Comparison of ENCODE assay signal across 1 cellular context in the genomic region with DNA sequence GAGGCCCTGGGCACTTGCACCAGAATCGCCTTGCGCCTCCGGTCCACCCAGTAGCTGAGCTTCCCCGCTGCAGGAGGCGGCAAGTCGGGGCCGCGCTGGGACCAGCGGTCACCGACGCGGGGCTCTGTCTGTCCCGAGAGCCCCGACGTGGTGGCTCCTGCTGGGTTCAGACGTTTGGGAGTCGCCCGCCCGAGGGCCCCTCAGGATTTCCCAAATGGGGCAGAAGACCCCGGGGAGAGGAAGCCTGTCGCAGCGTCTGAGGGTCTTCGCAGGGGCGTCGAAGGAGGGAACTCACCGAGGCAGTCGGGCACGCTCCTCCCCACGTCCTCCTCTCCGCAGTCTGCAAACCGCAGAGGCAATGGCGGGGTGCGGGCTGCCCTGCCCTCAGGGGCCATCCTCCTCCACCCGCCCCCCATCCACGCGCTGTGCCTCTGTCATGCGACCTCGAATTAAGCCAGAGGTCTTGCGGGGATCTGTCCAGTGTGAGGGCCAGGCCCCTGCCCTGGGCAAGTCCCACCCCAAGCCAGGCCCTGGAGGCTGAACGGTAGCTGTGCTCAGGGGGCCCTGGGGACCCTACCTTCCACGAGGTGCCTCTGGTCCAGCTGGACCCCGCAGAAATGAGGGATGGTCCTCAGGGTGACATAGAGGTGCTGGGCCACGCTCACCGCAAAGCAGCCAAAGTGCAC.
A peak's percentile ranks its signal among the peaks of the same experiment; 100 is the strongest.
TF ChIP-seq lines count a peak whose summit lies in the region.

No MANE protein-coding gene starts in this region.

TF ChIP-seq in K562, 482 proteins besides CTCF, POLR2A, EP300 and RAD21:
- TF ChIP-seq ZNF830 (CRISPR knock-in tag; IDR thresholded peaks at IDR 0.05) (no peak), NFRKB (IDR thresholded peaks at IDR 0.05; ENCODE audit: low read depth) (no peak), KAT7 (CRISPR knock-in tag; IDR thresholded peaks at IDR 0.05; ENCODE audit: borderline replicate concordance) (no peak), ESRRA (IDR thresholded peaks at IDR 0.05; ENCODE audit: borderline replicate concordance, low read depth) (no peak), ATF1 (CRISPR knock-in tag; IDR thresholded peaks at IDR 0.05) (no peak), ATF1 (tag; IDR thresholded peaks at IDR 0.05) (no peak), MCM2 (IDR thresholded peaks at IDR 0.05; ENCODE audit: low read depth) (no peak), L3MBTL2 (IDR thresholded peaks at IDR 0.05) (peak; percentile 76; the same call in 1 of the 2 replicates), ZNF444 (CRISPR knock-in tag; IDR thresholded peaks at IDR 0.05) (no peak), ZBTB7A (IDR thresholded peaks at IDR 0.05; ENCODE audit: borderline replicate concordance, control insufficient read depth, low read depth, low read length) (peak; percentile 42; the same call in 1 of the 2 replicates), MECOM (CRISPR knock-in tag; IDR thresholded peaks at IDR 0.05) (no peak), CBX3 (IDR thresholded peaks at IDR 0.05; ENCODE audit: borderline replicate concordance in 1 of 2, low read length in 2 of 2) (no peak), C11orf30 (IDR thresholded peaks at IDR 0.05; ENCODE audit: low read depth) (no peak), CREB1 (IDR thresholded peaks at IDR 0.05) (no peak), CREB1 (CRISPR knock-in tag; IDR thresholded peaks at IDR 0.05) (0 out of 2 replicates have a peak, but pooled peaks have one; percentile 23), HNRNPLL (IDR thresholded peaks at IDR 0.05; ENCODE audit: low read depth, low read length, poor library complexity, severe bottlenecking) (no peak), SMAD2 (IDR thresholded peaks at IDR 0.05; ENCODE audit: low read depth, low read length) (no peak), NR4A1 (CRISPR knock-in tag; IDR thresholded peaks at IDR 0.05) (no peak), NR4A1 (tag; IDR thresholded peaks at IDR 0.05) (no peak)
- TF ChIP-seq, protein P1, sequence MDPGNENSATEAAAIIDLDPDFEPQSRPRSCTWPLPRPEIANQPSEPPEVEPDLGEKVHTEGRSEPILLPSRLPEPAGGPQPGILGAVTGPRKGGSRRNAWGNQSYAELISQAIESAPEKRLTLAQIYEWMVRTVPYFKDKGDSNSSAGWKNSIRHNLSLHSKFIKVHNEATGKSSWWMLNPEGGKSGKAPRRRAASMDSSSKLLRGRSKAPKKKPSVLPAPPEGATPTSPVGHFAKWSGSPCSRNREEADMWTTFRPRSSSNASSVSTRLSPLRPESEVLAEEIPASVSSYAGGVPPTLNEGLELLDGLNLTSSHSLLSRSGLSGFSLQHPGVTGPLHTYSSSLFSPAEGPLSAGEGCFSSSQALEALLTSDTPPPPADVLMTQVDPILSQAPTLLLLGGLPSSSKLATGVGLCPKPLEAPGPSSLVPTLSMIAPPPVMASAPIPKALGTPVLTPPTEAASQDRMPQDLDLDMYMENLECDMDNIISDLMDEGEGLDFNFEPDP (CRISPR knock-in tag; IDR thresholded peaks at IDR 0.05) = no peak
- TF ChIP-seq, protein P2, sequence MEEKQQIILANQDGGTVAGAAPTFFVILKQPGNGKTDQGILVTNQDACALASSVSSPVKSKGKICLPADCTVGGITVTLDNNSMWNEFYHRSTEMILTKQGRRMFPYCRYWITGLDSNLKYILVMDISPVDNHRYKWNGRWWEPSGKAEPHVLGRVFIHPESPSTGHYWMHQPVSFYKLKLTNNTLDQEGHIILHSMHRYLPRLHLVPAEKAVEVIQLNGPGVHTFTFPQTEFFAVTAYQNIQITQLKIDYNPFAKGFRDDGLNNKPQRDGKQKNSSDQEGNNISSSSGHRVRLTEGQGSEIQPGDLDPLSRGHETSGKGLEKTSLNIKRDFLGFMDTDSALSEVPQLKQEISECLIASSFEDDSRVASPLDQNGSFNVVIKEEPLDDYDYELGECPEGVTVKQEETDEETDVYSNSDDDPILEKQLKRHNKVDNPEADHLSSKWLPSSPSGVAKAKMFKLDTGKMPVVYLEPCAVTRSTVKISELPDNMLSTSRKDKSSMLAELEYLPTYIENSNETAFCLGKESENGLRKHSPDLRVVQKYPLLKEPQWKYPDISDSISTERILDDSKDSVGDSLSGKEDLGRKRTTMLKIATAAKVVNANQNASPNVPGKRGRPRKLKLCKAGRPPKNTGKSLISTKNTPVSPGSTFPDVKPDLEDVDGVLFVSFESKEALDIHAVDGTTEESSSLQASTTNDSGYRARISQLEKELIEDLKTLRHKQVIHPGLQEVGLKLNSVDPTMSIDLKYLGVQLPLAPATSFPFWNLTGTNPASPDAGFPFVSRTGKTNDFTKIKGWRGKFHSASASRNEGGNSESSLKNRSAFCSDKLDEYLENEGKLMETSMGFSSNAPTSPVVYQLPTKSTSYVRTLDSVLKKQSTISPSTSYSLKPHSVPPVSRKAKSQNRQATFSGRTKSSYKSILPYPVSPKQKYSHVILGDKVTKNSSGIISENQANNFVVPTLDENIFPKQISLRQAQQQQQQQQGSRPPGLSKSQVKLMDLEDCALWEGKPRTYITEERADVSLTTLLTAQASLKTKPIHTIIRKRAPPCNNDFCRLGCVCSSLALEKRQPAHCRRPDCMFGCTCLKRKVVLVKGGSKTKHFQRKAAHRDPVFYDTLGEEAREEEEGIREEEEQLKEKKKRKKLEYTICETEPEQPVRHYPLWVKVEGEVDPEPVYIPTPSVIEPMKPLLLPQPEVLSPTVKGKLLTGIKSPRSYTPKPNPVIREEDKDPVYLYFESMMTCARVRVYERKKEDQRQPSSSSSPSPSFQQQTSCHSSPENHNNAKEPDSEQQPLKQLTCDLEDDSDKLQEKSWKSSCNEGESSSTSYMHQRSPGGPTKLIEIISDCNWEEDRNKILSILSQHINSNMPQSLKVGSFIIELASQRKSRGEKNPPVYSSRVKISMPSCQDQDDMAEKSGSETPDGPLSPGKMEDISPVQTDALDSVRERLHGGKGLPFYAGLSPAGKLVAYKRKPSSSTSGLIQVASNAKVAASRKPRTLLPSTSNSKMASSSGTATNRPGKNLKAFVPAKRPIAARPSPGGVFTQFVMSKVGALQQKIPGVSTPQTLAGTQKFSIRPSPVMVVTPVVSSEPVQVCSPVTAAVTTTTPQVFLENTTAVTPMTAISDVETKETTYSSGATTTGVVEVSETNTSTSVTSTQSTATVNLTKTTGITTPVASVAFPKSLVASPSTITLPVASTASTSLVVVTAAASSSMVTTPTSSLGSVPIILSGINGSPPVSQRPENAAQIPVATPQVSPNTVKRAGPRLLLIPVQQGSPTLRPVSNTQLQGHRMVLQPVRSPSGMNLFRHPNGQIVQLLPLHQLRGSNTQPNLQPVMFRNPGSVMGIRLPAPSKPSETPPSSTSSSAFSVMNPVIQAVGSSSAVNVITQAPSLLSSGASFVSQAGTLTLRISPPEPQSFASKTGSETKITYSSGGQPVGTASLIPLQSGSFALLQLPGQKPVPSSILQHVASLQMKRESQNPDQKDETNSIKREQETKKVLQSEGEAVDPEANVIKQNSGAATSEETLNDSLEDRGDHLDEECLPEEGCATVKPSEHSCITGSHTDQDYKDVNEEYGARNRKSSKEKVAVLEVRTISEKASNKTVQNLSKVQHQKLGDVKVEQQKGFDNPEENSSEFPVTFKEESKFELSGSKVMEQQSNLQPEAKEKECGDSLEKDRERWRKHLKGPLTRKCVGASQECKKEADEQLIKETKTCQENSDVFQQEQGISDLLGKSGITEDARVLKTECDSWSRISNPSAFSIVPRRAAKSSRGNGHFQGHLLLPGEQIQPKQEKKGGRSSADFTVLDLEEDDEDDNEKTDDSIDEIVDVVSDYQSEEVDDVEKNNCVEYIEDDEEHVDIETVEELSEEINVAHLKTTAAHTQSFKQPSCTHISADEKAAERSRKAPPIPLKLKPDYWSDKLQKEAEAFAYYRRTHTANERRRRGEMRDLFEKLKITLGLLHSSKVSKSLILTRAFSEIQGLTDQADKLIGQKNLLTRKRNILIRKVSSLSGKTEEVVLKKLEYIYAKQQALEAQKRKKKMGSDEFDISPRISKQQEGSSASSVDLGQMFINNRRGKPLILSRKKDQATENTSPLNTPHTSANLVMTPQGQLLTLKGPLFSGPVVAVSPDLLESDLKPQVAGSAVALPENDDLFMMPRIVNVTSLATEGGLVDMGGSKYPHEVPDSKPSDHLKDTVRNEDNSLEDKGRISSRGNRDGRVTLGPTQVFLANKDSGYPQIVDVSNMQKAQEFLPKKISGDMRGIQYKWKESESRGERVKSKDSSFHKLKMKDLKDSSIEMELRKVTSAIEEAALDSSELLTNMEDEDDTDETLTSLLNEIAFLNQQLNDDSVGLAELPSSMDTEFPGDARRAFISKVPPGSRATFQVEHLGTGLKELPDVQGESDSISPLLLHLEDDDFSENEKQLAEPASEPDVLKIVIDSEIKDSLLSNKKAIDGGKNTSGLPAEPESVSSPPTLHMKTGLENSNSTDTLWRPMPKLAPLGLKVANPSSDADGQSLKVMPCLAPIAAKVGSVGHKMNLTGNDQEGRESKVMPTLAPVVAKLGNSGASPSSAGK (IDR thresholded peaks at IDR 0.05) = peak; percentile 9; the same call in 1 of the 2 replicates
- TF ChIP-seq, protein P3, sequence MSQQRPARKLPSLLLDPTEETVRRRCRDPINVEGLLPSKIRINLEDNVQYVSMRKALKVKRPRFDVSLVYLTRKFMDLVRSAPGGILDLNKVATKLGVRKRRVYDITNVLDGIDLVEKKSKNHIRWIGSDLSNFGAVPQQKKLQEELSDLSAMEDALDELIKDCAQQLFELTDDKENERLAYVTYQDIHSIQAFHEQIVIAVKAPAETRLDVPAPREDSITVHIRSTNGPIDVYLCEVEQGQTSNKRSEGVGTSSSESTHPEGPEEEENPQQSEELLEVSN (IDR thresholded peaks at IDR 0.05; ENCODE audit: borderline replicate concordance in 1 of 2, extremely low read depth in 1 of 2, insufficient read depth in 1 of 2, insufficient read length in 1 of 2, low read depth in 1 of 2, low read length in 1 of 2, poor library complexity in 1 of 2, severe bottlenecking in 1 of 2) = peak; percentile 49 to 50
- TF ChIP-seq, protein P4, sequence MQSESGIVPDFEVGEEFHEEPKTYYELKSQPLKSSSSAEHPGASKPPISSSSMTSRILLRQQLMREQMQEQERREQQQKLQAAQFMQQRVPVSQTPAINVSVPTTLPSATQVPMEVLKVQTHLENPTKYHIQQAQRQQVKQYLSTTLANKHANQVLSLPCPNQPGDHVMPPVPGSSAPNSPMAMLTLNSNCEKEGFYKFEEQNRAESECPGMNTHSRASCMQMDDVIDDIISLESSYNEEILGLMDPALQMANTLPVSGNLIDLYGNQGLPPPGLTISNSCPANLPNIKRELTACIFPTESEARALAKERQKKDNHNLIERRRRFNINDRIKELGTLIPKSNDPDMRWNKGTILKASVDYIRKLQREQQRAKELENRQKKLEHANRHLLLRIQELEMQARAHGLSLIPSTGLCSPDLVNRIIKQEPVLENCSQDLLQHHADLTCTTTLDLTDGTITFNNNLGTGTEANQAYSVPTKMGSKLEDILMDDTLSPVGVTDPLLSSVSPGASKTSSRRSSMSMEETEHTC (IDR thresholded peaks at IDR 0.05) = no peak
- TF ChIP-seq, protein P5, sequence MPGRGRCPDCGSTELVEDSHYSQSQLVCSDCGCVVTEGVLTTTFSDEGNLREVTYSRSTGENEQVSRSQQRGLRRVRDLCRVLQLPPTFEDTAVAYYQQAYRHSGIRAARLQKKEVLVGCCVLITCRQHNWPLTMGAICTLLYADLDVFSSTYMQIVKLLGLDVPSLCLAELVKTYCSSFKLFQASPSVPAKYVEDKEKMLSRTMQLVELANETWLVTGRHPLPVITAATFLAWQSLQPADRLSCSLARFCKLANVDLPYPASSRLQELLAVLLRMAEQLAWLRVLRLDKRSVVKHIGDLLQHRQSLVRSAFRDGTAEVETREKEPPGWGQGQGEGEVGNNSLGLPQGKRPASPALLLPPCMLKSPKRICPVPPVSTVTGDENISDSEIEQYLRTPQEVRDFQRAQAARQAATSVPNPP (IDR thresholded peaks at IDR 0.05; ENCODE audit: borderline replicate concordance, insufficient read depth, insufficient read length) = no peak
- TF ChIP-seq, protein P6, sequence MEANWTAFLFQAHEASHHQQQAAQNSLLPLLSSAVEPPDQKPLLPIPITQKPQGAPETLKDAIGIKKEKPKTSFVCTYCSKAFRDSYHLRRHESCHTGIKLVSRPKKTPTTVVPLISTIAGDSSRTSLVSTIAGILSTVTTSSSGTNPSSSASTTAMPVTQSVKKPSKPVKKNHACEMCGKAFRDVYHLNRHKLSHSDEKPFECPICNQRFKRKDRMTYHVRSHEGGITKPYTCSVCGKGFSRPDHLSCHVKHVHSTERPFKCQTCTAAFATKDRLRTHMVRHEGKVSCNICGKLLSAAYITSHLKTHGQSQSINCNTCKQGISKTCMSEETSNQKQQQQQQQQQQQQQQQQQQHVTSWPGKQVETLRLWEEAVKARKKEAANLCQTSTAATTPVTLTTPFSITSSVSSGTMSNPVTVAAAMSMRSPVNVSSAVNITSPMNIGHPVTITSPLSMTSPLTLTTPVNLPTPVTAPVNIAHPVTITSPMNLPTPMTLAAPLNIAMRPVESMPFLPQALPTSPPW (CRISPR knock-in tag; IDR thresholded peaks at IDR 0.05) = peak; percentile 15; the same call in 1 of the 2 replicates
- TF ChIP-seq, protein P7, sequence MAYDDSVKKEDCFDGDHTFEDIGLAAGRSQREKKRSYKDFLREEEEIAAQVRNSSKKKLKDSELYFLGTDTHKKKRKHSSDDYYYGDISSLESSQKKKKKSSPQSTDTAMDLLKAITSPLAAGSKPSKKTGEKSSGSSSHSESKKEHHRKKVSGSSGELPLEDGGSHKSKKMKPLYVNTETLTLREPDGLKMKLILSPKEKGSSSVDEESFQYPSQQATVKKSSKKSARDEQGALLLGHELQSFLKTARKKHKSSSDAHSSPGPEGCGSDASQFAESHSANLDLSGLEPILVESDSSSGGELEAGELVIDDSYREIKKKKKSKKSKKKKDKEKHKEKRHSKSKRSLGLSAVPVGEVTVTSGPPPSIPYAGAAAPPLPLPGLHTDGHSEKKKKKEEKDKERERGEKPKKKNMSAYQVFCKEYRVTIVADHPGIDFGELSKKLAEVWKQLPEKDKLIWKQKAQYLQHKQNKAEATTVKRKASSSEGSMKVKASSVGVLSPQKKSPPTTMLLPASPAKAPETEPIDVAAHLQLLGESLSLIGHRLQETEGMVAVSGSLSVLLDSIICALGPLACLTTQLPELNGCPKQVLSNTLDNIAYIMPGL (CRISPR knock-in tag; IDR thresholded peaks at IDR 0.05) = no peak
TF ChIP-seq in K562: peak in this region for 6.
